In the genomic region with DNA sequence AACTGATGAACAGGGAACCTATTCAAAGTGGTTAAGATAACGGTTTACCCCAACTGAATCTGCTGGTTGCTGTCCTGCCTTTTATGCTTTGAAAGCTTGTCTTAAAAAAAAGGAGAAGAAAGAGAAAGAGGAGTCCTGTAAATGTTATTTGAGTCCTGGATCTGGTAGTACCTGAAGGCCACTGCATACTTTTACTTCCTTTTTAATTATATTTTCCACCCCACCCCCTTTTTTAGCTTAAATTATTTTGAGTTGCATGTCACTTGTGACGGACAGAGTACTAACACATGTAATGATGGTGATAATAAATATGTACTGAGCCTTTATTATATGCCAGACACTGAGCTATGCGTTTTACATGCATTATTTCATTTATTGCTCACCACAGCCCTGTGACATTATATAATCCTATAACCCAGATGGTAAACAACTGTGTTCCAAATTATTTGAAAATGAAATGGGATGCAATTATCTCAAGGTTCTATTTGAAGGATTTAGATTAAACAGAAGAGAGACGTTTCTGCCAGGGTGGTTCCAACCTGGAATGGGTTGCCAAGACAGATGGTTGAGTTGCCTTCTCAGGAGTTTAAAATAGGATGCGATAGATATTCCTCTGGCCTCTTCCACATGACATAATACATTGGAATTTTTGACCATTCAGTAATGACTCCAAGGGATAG, we compare ENCODE assay signal across 12 cellular contexts. TPM values are rescaled to one million over a fixed set of nuclear protein-coding genes. Genes with fewer than 3 reads are reported as not detected.
DNase-seq lines count a peak whose midpoint lies in the region; ATAC-seq and TF ChIP-seq lines count a peak whose summit lies in the region.
"Had no signal": no experiment of that assay in that cellular context is flagged by ENCODE, and none has a peak within 500 bp of the region (broad histone marks: within the 10 kb centered on the region; RNA-seq: fewer than 3 reads in every experiment).

No MANE protein-coding gene starts in this region.

- peaks cover 19% of the 10 kb centered on the region for H3K36me3 Mint-ChIP-seq in CD8-positive, alpha-beta T cell
- peaks cover 19% of the 10 kb centered on the region for H3K36me3 Mint-ChIP-seq in activated naive CD8-positive, alpha-beta T cell treated with anti-CD3 and anti-CD28 coated beads, Interleukin-2, amount 50 U/mL, for 24 hours (ENCODE audit: low read depth)
- H3K36me3 Mint-ChIP-seq in naive B cell (peaks cover 0 to 8% of the 10 kb centered on the region in 2 donors), progenitor cell of endocrine pancreas (ENCODE audit: insufficient read depth) (no peaks in the 10 kb centered on the region)
- H3K36me3 Mint-ChIP-seq: neural progenitor cell had no signal

- H3K9me3 Mint-ChIP-seq in CD8-positive, alpha-beta T cell = no peaks in the 10 kb centered on the region
- no peaks in the 10 kb centered on the region for H3K9me3 Mint-ChIP-seq in activated naive CD8-positive, alpha-beta T cell treated with anti-CD3 and anti-CD28 coated beads, Interleukin-2, amount 50 U/mL, for 24 hours
- H3K9me3 Mint-ChIP-seq in naive B cell (no peaks in the 10 kb centered on the region), progenitor cell of endocrine pancreas (ENCODE audit: low read depth) (no peaks in the 10 kb centered on the region)
- H3K9me3 Mint-ChIP-seq: neural progenitor cell had no signal

- no peak overlapping the region for H3K27ac ChIP-seq in CD8-positive, alpha-beta T cell (ENCODE audit: low read depth, low read length)
- H3K27ac ChIP-seq: neural progenitor cell, VCaP had no signal

- H3K27ac Mint-ChIP-seq in CD8-positive, alpha-beta T cell = peak overlapping the region; percentile 96
- H3K27ac Mint-ChIP-seq in activated naive CD8-positive, alpha-beta T cell treated with anti-CD3 and anti-CD28 coated beads, Interleukin-2, amount 50 U/mL, for 24 hours = peak overlapping the region; percentile 91
- peak overlapping the region in 4 of 6 donors; percentile 30 to 90 (median 42) for H3K27ac Mint-ChIP-seq in naive B cell
- no peak overlapping the region for H3K27ac Mint-ChIP-seq in progenitor cell of endocrine pancreas
- H3K27ac Mint-ChIP-seq: neural progenitor cell had no signal

- no peak for TF ChIP-seq RAD21 in Ishikawa (IDR thresholded peaks at IDR 0.05; ENCODE audit: low read depth)

- no peak overlapping the region for H3K4me3 ChIP-seq in CD8-positive, alpha-beta T cell (ENCODE audit: low read depth, low read length)
- H3K4me3 ChIP-seq: neural progenitor cell had no signal

- DNase-seq in CD8-positive, alpha-beta T cell = no peak
- DNase-seq in activated naive CD8-positive, alpha-beta T cell treated with anti-CD3 and anti-CD28 coated beads, Interleukin-2, amount 50 U/mL, for 24 hours = no peak
- DNase-seq in naive B cell = no peak
- DNase-seq in SHP77 treated with DMSO at 0.1 percent for 48 hours (lab: John Stamatoyannopoulos, UW) = no peak
- DNase-seq in progenitor cell of endocrine pancreas (ENCODE audit: low spot score, unreplicated experiment) = no peak
- DNase-seq: stimulated activated CD4-positive, alpha-beta T cell treated with anti-CD3 and anti-CD28 coated beads, Interleukin-15, amount 100 ng/mL, for 24 hours had no signal

- H3K36me3 ChIP-seq in CD8-positive, alpha-beta T cell (ENCODE audit: insufficient read depth, low read length) = no peaks in the 10 kb centered on the region
- H3K36me3 ChIP-seq: neural progenitor cell had no signal

- H3K4me3 Mint-ChIP-seq in CD8-positive, alpha-beta T cell = no peak overlapping the region
- peak overlapping the region; percentile 91 for H3K4me3 Mint-ChIP-seq in activated naive CD8-positive, alpha-beta T cell treated with anti-CD3 and anti-CD28 coated beads, Interleukin-2, amount 50 U/mL, for 24 hours
- H3K4me3 Mint-ChIP-seq in naive B cell (peak overlapping the region in 3 of 8 donors; percentile 42 to 99 (median 44)), progenitor cell of endocrine pancreas (ENCODE audit: low read depth) (no peak overlapping the region)
- H3K4me3 Mint-ChIP-seq: neural progenitor cell had no signal

- POLR2A ChIA-PET in CD8-positive, alpha-beta T cell (lab: Charles Lee) = interaction anchor here (0.7 to 7.3 kb wide), 9 partner anchors 13 to 331 kb away, joined by 3 to 55 read pairs (median 3); no protein-coding TSS in a partner anchor

- peaks cover 80% of the 10 kb centered on the region for H3K4me1 Mint-ChIP-seq in CD8-positive, alpha-beta T cell (ENCODE audit: low read depth)
- H3K4me1 Mint-ChIP-seq in activated naive CD8-positive, alpha-beta T cell treated with anti-CD3 and anti-CD28 coated beads, Interleukin-2, amount 50 U/mL, for 24 hours = peaks cover 79% of the 10 kb centered on the region
- peaks cover 34 to 77% (median 57%) of the 10 kb centered on the region in 3 donors for H3K4me1 Mint-ChIP-seq in naive B cell
- H3K4me1 Mint-ChIP-seq in progenitor cell of endocrine pancreas (ENCODE audit: low read depth) = peaks cover 30% of the 10 kb centered on the region

- H3K27me3 Mint-ChIP-seq in CD8-positive, alpha-beta T cell (ENCODE audit: low read depth) = no peaks in the 10 kb centered on the region
- H3K27me3 Mint-ChIP-seq in activated naive CD8-positive, alpha-beta T cell treated with anti-CD3 and anti-CD28 coated beads, Interleukin-2, amount 50 U/mL, for 24 hours = no peaks in the 10 kb centered on the region
- H3K27me3 Mint-ChIP-seq in naive B cell (no peaks in the 10 kb centered on the region), progenitor cell of endocrine pancreas (peaks cover 52% of the 10 kb centered on the region)

- CTCF ChIA-PET in CD8-positive, alpha-beta T cell (lab: Charles Lee) = interaction anchor here (1.0 to 2.4 kb wide), 7 partner anchors 11 to 315 kb away, joined by 3 to 9 read pairs (median 4); no protein-coding TSS in a partner anchor

- H3K4me1 ChIP-seq in CD8-positive, alpha-beta T cell (ENCODE audit: insufficient read depth, low read length) = peaks cover 64% of the 10 kb centered on the region

- no peak for ATAC-seq in CD8-positive, alpha-beta T cell
- ATAC-seq in activated naive CD8-positive, alpha-beta T cell treated with anti-CD3 and anti-CD28 coated beads, Interleukin-2, amount 50 U/mL, for 24 hours = no peak
- no peak for ATAC-seq in naive B cell (ENCODE audit: low read depth in 2 of 2)
- no peak for ATAC-seq in HG02973 (IDR thresholded peaks at IDR 0.05; ENCODE audit: unreplicated experiment)
- ATAC-seq in GM19023 (IDR thresholded peaks at IDR 0.05; ENCODE audit: unreplicated experiment) = no peak

- H3K27me3 ChIP-seq in CD8-positive, alpha-beta T cell (ENCODE audit: insufficient read depth, low read length) = no peaks in the 10 kb centered on the region

- intact Hi-C loops in CD8-positive, alpha-beta T cell (cut with DNase I, micrococcal nuclease) = loop anchor here in 1 of 2 experiments (5.0 kb wide), 2 partner anchors 135 to 1090 kb away; a partner anchor contains a TSS

- no peak; the same call in 1 of the 2 replicates for TF ChIP-seq EP300 in Ishikawa (IDR thresholded peaks at IDR 0.05; ENCODE audit: borderline replicate concordance)

- H3K9me3 ChIP-seq in CD8-positive, alpha-beta T cell (ENCODE audit: low read length) = no peaks in the 10 kb centered on the region
- H3K9me3 ChIP-seq: Caco-2 had no signal

- TF ChIP-seq CTCF in CD8-positive, alpha-beta T cell (IDR thresholded peaks at IDR 0.05) = no peak
- no peak for TF ChIP-seq CTCF in progenitor cell of endocrine pancreas (IDR thresholded peaks at IDR 0.05; ENCODE audit: unreplicated experiment)

TF ChIP-seq in Ishikawa, 13 proteins besides CTCF, POLR2A, EP300 and RAD21:
- TF ChIP-seq TEAD4 (IDR thresholded peaks at IDR 0.05) (peak; percentile 82; the same call in 1 of the 2 replicates), NFIC (IDR thresholded peaks at IDR 0.05) (peak; percentile 31; the same call in 1 of the 2 replicates), CEBPB (IDR thresholded peaks at IDR 0.05) (no peak)
- TF ChIP-seq, protein P1, sequence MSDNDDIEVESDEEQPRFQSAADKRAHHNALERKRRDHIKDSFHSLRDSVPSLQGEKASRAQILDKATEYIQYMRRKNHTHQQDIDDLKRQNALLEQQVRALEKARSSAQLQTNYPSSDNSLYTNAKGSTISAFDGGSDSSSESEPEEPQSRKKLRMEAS (IDR thresholded peaks at IDR 0.05) = peak; percentile 60
- TF ChIP-seq, protein P2, sequence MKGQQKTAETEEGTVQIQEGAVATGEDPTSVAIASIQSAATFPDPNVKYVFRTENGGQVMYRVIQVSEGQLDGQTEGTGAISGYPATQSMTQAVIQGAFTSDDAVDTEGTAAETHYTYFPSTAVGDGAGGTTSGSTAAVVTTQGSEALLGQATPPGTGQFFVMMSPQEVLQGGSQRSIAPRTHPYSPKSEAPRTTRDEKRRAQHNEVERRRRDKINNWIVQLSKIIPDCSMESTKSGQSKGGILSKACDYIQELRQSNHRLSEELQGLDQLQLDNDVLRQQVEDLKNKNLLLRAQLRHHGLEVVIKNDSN (IDR thresholded peaks at IDR 0.05) = no peak

RNA-seq across cellular contexts. Expression of a gene that starts 2.7 kb away (rescaled TPM):
- 10 to 100 TPM; 12.5 to 13.5 TPM for total RNA-seq in CD8-positive, alpha-beta T cell
- polyA plus RNA-seq in naive B cell (ENCODE audit: low read depth in 6 of 6) = 10 to 100 TPM in 1 of 6 donors, 1 to 10 TPM in 4, under 1 TPM in 1; 0.08 to 10.7 (median 6.1) TPM
- total RNA-seq in progenitor cell of endocrine pancreas = 9.3 and 10.7 TPM in 2 replicates

RNA-seq across cellular contexts. Expression of a gene that starts 3.0 kb away (rescaled TPM):
- 10 to 100 TPM; 32.9 to 33.7 TPM for total RNA-seq in CD8-positive, alpha-beta T cell
- polyA plus RNA-seq in naive B cell (ENCODE audit: low read depth in 6 of 6) = 10 to 100 TPM in 3 of 6 donors, 1 to 10 TPM in 3; 8.2 to 17.4 (median 11.0) TPM
- total RNA-seq in progenitor cell of endocrine pancreas = 0.91 and 1.1 TPM in 2 replicates

Comparison
In these comparisons a context has a peak if more than half of its experiments do, and no peak if none do; other contexts are left out.
1. RNA of a gene that starts 3.0 kb away (total RNA-seq): 32.9 to 33.7 TPM in CD8-positive, alpha-beta T cell; 0.91 to 1.1 TPM in progenitor cell of endocrine pancreas; every median in the first group is over 10 times any median in the second.